In the genomic region with DNA sequence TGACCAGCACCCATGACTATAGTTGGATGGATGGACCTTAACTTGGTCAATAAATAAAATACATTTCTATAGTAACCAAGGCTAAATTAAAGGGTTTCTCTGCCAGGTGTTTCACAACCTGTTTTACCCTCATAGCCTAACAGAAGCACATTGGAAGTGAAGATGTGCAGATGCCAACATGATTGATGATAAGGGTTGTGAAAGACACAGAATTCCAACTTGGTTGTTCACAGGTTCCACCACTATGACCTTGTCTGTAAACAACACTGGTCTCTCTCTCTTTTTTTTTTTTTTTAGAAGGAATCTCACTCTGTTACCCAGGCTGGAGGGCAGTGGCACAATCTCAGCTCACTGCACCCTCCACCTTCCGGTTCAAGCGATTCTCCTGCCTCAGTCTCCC, we compare ENCODE assay signal across 23 cellular contexts. TPM values are rescaled to one million over a fixed set of nuclear protein-coding genes. Genes with fewer than 3 reads are reported as not detected.
A peak's percentile ranks its signal among the peaks of the same experiment; 100 is the strongest.
DNase-seq lines count a peak whose midpoint lies in the region; ATAC-seq, FAIRE-seq and TF ChIP-seq lines count a peak whose summit lies in the region.
"Had no signal": no experiment of that assay in that cellular context is flagged by ENCODE, and none has a peak within 500 bp of the region (broad histone marks: within the 10 kb centered on the region; RNA-seq: fewer than 3 reads in every experiment).

No MANE protein-coding gene starts in this region.

- intact Hi-C loops in IMR-90 (cut with micrococcal nuclease) = no loop called here

- H3K9me1 ChIP-seq in IMR-90 (ENCODE audit: insufficient read depth, low read length) = no peaks in the 10 kb centered on the region

- TF ChIP-seq POLR2A in IMR-90 (IDR thresholded peaks at IDR 0.05; ENCODE audit: low read depth, low read length) = no peak

- H3K4me2 ChIP-seq in IMR-90 (ENCODE audit: low read depth, low read length) = no peak overlapping the region
- H3K4me2 ChIP-seq in MM.1S (ENCODE audit: low read depth, low read length) = no peak overlapping the region

- FAIRE-seq in bronchial epithelial cell (lab: Jason Lieb, UNC) = no peak

- H3K27ac ChIP-seq in IMR-90 (ENCODE audit: insufficient read depth, low read length) (no peak overlapping the region), foreskin keratinocyte (no peak overlapping the region), subcutaneous abdominal adipose tissue (ENCODE audit: low read depth, low read length) (peak overlapping the region; percentile 67), MM.1S (ENCODE audit: low read length) (no peak overlapping the region)
- H3K27ac ChIP-seq: left lung, ovary, Peyer's patch, SJSA1 had no signal

- H2BK15ac ChIP-seq in IMR-90 (ENCODE audit: low read depth, low read length) = no peak overlapping the region

- BruUV-seq in IMR-90 (replicated peaks; lab: Mats Ljungman, UMichigan) = no TSS peak

- no peak overlapping the region for H4K8ac ChIP-seq in IMR-90 (ENCODE audit: low read depth in 2 of 2, low read length in 2 of 2)

- no peaks in the 10 kb centered on the region for H3K27me3 ChIP-seq in IMR-90 (ENCODE audit: control insufficient read depth, insufficient read depth, low read length)
- H3K27me3 ChIP-seq in bronchial epithelial cell (ENCODE audit: control insufficient read depth, insufficient read depth, low read length) = no peaks in the 10 kb centered on the region
- H3K27me3 ChIP-seq in foreskin keratinocyte = peaks cover 5% of the 10 kb centered on the region
- H3K27me3 ChIP-seq in subcutaneous abdominal adipose tissue (ENCODE audit: control insufficient read depth in 5 of 5, insufficient read depth in 4 of 5, low read length in 5 of 5) = no peaks in the 10 kb centered on the region
- no peaks in the 10 kb centered on the region for H3K27me3 ChIP-seq in MM.1S (replicated peaks; ENCODE audit: insufficient read depth, low read length)
- H3K27me3 ChIP-seq: left lung, ovary, Peyer's patch, SJSA1 had no signal

- no peak overlapping the region for H2BK120ac ChIP-seq in IMR-90 (ENCODE audit: low read depth, low read length)

- H4K20me1 ChIP-seq in IMR-90 (ENCODE audit: insufficient read depth, low read length) = no peaks in the 10 kb centered on the region
- H4K20me1 ChIP-seq in MM.1S (ENCODE audit: insufficient read depth, low read length) = no peaks in the 10 kb centered on the region

- WGBS in IMR-90 (ENCODE audit: extremely low coverage in 2 of 2, insufficient read length in 1 of 2), 2 experiments = no CpG with 5 or more reads among the region's 2 CpGs

- H3F3A ChIP-seq in MM.1S (ENCODE audit: insufficient read depth, low read length) = no peaks in the 10 kb centered on the region

- no peak overlapping the region for H4K5ac ChIP-seq in IMR-90 (ENCODE audit: low read depth, low read length)

- peak; percentile 14 for DNase-seq in IMR-90
- peak; percentile 30 for DNase-seq in bronchial epithelial cell (ENCODE audit: low read depth)
- peak; percentile 51 to 71 for DNase-seq in foreskin keratinocyte
- DNase-seq in cerebellar cortex (ENCODE audit: low spot score) = no peak
- DNase-seq in MM.1S = no peak
- DNase-seq: activated CD4-positive, alpha-beta T cell treated with anti-CD3 and anti-CD28 coated beads for 36 hours; activated naive CD4-positive, alpha-beta T cell; activated T-cell treated with anti-CD3 and anti-CD28 coated beads, Interleukin-2, amount 50 U/mL, for 4 hours; amygdala; CD4-positive, CD25-positive, alpha-beta regulatory T cell; cortex of kidney; left lung; natural killer cell; NCI-H146; NCI-H526; ovary; Peyer's patch; stimulated activated CD4-positive, alpha-beta T cell treated with anti-CD3 and anti-CD28 coated beads, Interleukin-12 subunit alpha, Interleukin-12 subunit beta, amount 100 ng/mL, for 4 hours; stimulated activated CD4-positive, alpha-beta T cell treated with anti-CD3 and anti-CD28 coated beads, Interleukin-4, amount 100 ng/mL, for 24 hours; stimulated activated naive CD4-positive, alpha-beta T cell had no signal

- H3K79me1 ChIP-seq in IMR-90 (ENCODE audit: low read depth in 1 of 2, low read length in 2 of 2) = no peaks in the 10 kb centered on the region

- H2AK9ac ChIP-seq in IMR-90 (replicated peaks; ENCODE audit: low read depth, low read length, poor library complexity) = no peak overlapping the region

- no peak for TF ChIP-seq RAD21 in IMR-90 (IDR thresholded peaks at IDR 0.05; ENCODE audit: low read length)

- no peaks in the 10 kb centered on the region for H3K9me2 ChIP-seq in MM.1S (replicated peaks; ENCODE audit: insufficient read depth, low read length)

- no peak overlapping the region for H2BK5ac ChIP-seq in IMR-90 (ENCODE audit: low read depth, low read length, poor library complexity, severe bottlenecking)

- H3K4me3 ChIP-seq in IMR-90 (ENCODE audit: insufficient read depth, low read depth, low read length) (no peak overlapping the region), bronchial epithelial cell (ENCODE audit: low read depth, low read length) (no peak overlapping the region), subcutaneous abdominal adipose tissue (ENCODE audit: low read depth in 1 of 5, low read length in 5 of 5) (no peak overlapping the region), MM.1S (ENCODE audit: low read length) (no peak overlapping the region)
- H3K4me3 ChIP-seq: left lung, ovary, Peyer's patch, SJSA1 had no signal

- POLR2A ChIA-PET in IMR-90 (lab: Charles Lee; ENCODE audit: unreplicated experiment) = no interaction called here

- H3K36me3 ChIP-seq in IMR-90 (ENCODE audit: control insufficient read depth, insufficient read depth, low read length) = no peaks in the 10 kb centered on the region
- H3K36me3 ChIP-seq in bronchial epithelial cell (ENCODE audit: control insufficient read depth, insufficient read depth, low read length) = no peaks in the 10 kb centered on the region
- no peaks in the 10 kb centered on the region for H3K36me3 ChIP-seq in subcutaneous abdominal adipose tissue (ENCODE audit: control insufficient read depth in 5 of 5, insufficient read depth in 5 of 5, low read length in 5 of 5)
- H3K36me3 ChIP-seq in MM.1S (replicated peaks; ENCODE audit: insufficient read depth, low read length) = no peaks in the 10 kb centered on the region
- H3K36me3 ChIP-seq: left lung, ovary, Peyer's patch, SJSA1 had no signal

- no peak overlapping the region for H3K9ac ChIP-seq in IMR-90 (ENCODE audit: low read depth, low read length)
- H3K9ac ChIP-seq in subcutaneous abdominal adipose tissue (ENCODE audit: low read length in 5 of 5) = no peak overlapping the region
- H3K9ac ChIP-seq in MM.1S (ENCODE audit: low read length) = no peak overlapping the region

- CTCF ChIA-PET in IMR-90 (lab: Yijun Ruan, JAX) = no interaction called here

- in situ Hi-C loops in IMR-90 (cut with MboI; ENCODE audit: low sequenced_read_pairs) = no loop called here

- dilution Hi-C loops in IMR-90 (cut with HindIII; ENCODE audit: low sequenced_read_pairs, unreplicated experiment) = no loop called here

- no peaks in the 10 kb centered on the region for H3K9me3 ChIP-seq in IMR-90 (ENCODE audit: control insufficient read depth, insufficient read depth, low read length)
- peaks cover 0 to 13% (median 5%) of the 10 kb centered on the region in 5 donors for H3K9me3 ChIP-seq in subcutaneous abdominal adipose tissue (ENCODE audit: control insufficient read depth in 5 of 5, low read length in 5 of 5)
- H3K9me3 ChIP-seq in MM.1S (replicated peaks; ENCODE audit: insufficient read depth, low read length) = no peaks in the 10 kb centered on the region
- H3K9me3 ChIP-seq: ovary, Peyer's patch, SJSA1 had no signal

- H2AFZ ChIP-seq in IMR-90 (replicated peaks; ENCODE audit: low read length, poor library complexity) (no peak overlapping the region), MM.1S (ENCODE audit: low read length) (no peak overlapping the region)

- H3K4ac ChIP-seq in IMR-90 (ENCODE audit: low read depth, low read length) = no peak overlapping the region

- H3K18ac ChIP-seq in IMR-90 (ENCODE audit: low read depth, low read length) = no peak overlapping the region

- H4K91ac ChIP-seq in IMR-90 (ENCODE audit: insufficient read depth, low read depth, low read length) = no peak overlapping the region

- no peak overlapping the region for H2BK20ac ChIP-seq in IMR-90 (ENCODE audit: low read depth, low read length)

- TF ChIP-seq CTCF in IMR-90 (conservative IDR thresholded peaks at IDR 0.05; ENCODE audit: low read depth, low read length) = no peak
- no peak for TF ChIP-seq CTCF in bronchial epithelial cell (IDR thresholded peaks at IDR 0.05; ENCODE audit: insufficient read depth, low read length, severe bottlenecking)
- TF ChIP-seq CTCF in foreskin keratinocyte (conservative IDR thresholded peaks at IDR 0.05) = no peak
- TF ChIP-seq CTCF in MM.1S (IDR thresholded peaks at IDR 0.05; ENCODE audit: low read length) = no peak

- ATAC-seq in IMR-90 (ENCODE audit: low read depth) (no peak), foreskin keratinocyte (no peak), GM18517 (IDR thresholded peaks at IDR 0.05; ENCODE audit: unreplicated experiment) (no peak)
- ATAC-seq: activated CD4-positive, alpha-beta T cell treated with anti-CD3 and anti-CD28 coated beads for 36 hours; activated T-cell treated with anti-CD3 and anti-CD28 coated beads, Interleukin-2, amount 50 U/mL, for 4 hours; natural killer cell had no signal

- H2AK5ac ChIP-seq in IMR-90 (ENCODE audit: low read depth, low read length) = no peak overlapping the region

- H3K14ac ChIP-seq in IMR-90 (replicated peaks; ENCODE audit: low read depth, low read length) = no peak overlapping the region

- no peak overlapping the region for H3K23ac ChIP-seq in IMR-90 (ENCODE audit: low read depth, low read length)

- no peak overlapping the region for H3K56ac ChIP-seq in IMR-90 (ENCODE audit: extremely low read depth, insufficient read depth, low read length)

- H3K79me2 ChIP-seq in MM.1S (ENCODE audit: low read length) = no peaks in the 10 kb centered on the region

- H3K4me1 ChIP-seq in IMR-90 (ENCODE audit: control insufficient read depth, insufficient read depth, low read length) (peaks cover 2% of the 10 kb centered on the region; the same call in 1 of the 2 replicates), foreskin keratinocyte (peaks cover under 1% of the 10 kb centered on the region), subcutaneous abdominal adipose tissue (ENCODE audit: control insufficient read depth in 5 of 5, insufficient read depth in 5 of 5, low read length in 5 of 5) (peaks cover 0 to 15% (median 4%) of the 10 kb centered on the region in 5 donors), MM.1S (ENCODE audit: low read length) (no peaks in the 10 kb centered on the region)
- H3K4me1 ChIP-seq: left lung, Peyer's patch had no signal

TF ChIP-seq in IMR-90, 13 proteins besides CTCF, POLR2A, EP300 and RAD21 (continues in another document):
- TF ChIP-seq RCOR1 (IDR thresholded peaks at IDR 0.05; ENCODE audit: insufficient replicate concordance, low read length) (no peak), FOS (IDR thresholded peaks at IDR 0.05; ENCODE audit: low read depth, low read length) (no peak), RFX5 (IDR thresholded peaks at IDR 0.05; ENCODE audit: low read depth, low read length) (no peak), NFE2L2 (IDR thresholded peaks at IDR 0.05; ENCODE audit: low read depth, low read length) (no peak)

RNA-seq across cellular contexts. Expression of a gene that starts 37.5 kb away (rescaled TPM):
- under 0.01 TPM in 1 of 2 replicates, not detected in the other for total RNA-seq in IMR-90 (2012; rRNA removed)
- not detected in 2 replicates for polyA plus RNA-seq in IMR-90 (2012; rRNA removed)
- polyA plus RNA-seq in IMR-90 (2012; cell fraction: cytosol; rRNA removed) = not detected in 2 replicates
- polyA plus RNA-seq in IMR-90 (2012; cell fraction: nucleus; rRNA removed; ENCODE audit: low replicate concordance) = not detected in 2 replicates
- total RNA-seq in bronchial epithelial cell = under 0.01 and 0.13 TPM in 2 replicates
- not detected in 2 replicates for total RNA-seq in foreskin keratinocyte
- polyA plus RNA-seq in foreskin keratinocyte = not detected in 2 replicates
- total RNA-seq: activated T-cell treated with anti-CD3 and anti-CD28 coated beads, Interleukin-2, amount 50 U/mL, for 4 hours; CD4-positive, CD25-positive, alpha-beta regulatory T cell; Peyer's patch; SJSA1 had no signal
- polyA plus RNA-seq: CD4-positive, CD25-positive, alpha-beta regulatory T cell had no signal

Comparison
In these comparisons a context has a peak if more than half of its experiments do, and no peak if none do; other contexts are left out.
1. DNase-seq: peak in IMR-90 (single experiment), bronchial epithelial cell (single experiment) and foreskin keratinocyte (2 of 2); none in cerebellar cortex (single experiment) and MM.1S (single experiment).